25 cellular contexts compared by ENCODE assay signal in the genomic region with DNA sequence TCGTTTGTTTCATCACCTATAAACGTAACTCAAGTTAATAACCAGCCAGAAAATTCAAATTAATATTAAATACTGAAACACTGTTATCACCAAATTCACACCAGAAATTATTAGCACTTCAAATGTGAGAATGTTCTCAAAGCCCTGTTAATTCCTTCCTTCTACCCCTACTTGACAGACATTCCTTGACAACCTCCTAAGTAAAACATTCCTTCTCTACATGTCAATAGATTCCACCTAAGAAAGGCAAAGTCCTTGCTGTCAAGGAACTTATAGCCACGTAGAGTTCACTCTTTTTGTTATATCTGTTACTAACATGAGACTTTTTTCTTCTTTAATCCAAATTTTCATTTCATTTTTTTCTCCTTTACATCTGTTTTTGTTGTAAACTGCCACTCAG.
"Had no signal": no experiment of that assay in that cellular context is flagged by ENCODE, and none has a peak within 500 bp of the region (broad histone marks: within the 10 kb centered on the region; RNA-seq: fewer than 3 reads in every experiment).

No MANE protein-coding gene starts in this region.

- H3K27ac ChIP-seq: coronary artery, dorsolateral prefrontal cortex, gastroesophageal sphincter, left lung, skin epidermis, uterus had no signal

- H3K4me3 ChIP-seq: coronary artery, dorsolateral prefrontal cortex, gastroesophageal sphincter, left lung, lung, mucosa of descending colon, skin epidermis, uterus had no signal

- H3K4me1 ChIP-seq: uterus had no signal

- DNase-seq: activated CD4-positive, alpha-beta memory T cell treated with anti-CD3 and anti-CD28 coated beads, Interleukin-2, amount 10 ng/mL, durations not matched to agents 7 days and 5 days; activated CD4-positive, alpha-beta T cell treated with anti-CD3 and anti-CD28 coated beads for 1 hour; activated CD4-positive, alpha-beta T cell treated with anti-CD3 and anti-CD28 coated beads, Interleukin-2, amount 10 ng/mL, durations not matched to agents 7 days and 5 days; activated CD8-positive, alpha-beta memory T cell treated with anti-CD3 and anti-CD28 coated beads, Interleukin-2, amount 50 U/mL, for 48 hours; activated naive CD8-positive, alpha-beta T cell treated with anti-CD3 and anti-CD28 coated beads, Interleukin-2, amount 50 U/mL, for 24 hours; activated T-cell treated with anti-CD3 and anti-CD28 coated beads, Interleukin-2, amount 50 U/mL, for 24 hours; dorsolateral prefrontal cortex; effector memory CD4-positive, alpha-beta T cell; erythroblast; hippocampal formation; left lung; mucosa of descending colon; stimulated activated CD4-positive, alpha-beta T cell treated with anti-CD3 and anti-CD28 coated beads, Interleukin-1b, Interleukin-23, amount 100 ng/mL, for 48 hours; stimulated activated CD4-positive, alpha-beta T cell treated with anti-CD3 and anti-CD28 coated beads, Interleukin-4, amount 100 ng/mL, for 4 hours; stimulated activated CD8-positive, alpha-beta memory T cell treated with anti-CD3 and anti-CD28 coated beads, Interleukin-4, amount 100 ng/mL, for 48 hours; stimulated activated naive CD8-positive, alpha-beta T cell treated with anti-CD3 and anti-CD28 coated beads, Interleukin-15, amount 100 ng/mL, for 72 hours; substantia nigra; T1000; uterus had no signal

- H3K9me3 ChIP-seq: gastroesophageal sphincter, left lung, mucosa of descending colon, uterus had no signal

- H3K36me3 ChIP-seq: gastroesophageal sphincter, left lung, uterus had no signal

- FAIRE-seq: bronchial epithelial cell, islet of Langerhans had no signal

- H3K27me3 ChIP-seq: dorsolateral prefrontal cortex, gastroesophageal sphincter, left lung, uterus had no signal
